9 cellular contexts compared by ENCODE assay signal in the genomic region with DNA sequence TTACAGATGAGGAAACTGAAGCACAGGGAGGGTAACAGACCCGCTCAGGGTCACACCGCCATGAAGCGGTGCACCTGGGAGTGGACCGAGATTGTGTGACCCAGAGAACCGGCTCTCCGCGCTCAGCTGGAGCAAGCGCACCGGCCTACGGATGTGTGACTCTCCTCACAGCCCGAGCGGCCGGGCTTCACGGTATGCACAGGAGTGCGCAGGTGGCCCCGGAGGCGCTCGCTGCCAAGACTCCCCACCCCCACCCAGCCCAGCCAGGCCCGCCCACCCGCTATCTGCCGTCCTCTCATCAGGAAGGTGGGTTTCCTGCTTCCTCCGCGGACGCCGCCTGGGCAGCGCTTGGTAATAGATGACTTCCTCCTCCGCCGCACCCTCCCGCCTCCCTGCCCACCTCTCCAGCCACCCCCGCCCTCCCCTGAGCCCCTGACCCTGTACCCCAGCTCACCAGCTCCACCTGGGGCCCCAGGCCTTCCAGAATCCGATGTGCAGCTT.
DNase-seq lines count a peak whose midpoint lies in the region; ATAC-seq and TF ChIP-seq lines count a peak whose summit lies in the region.
"Had no signal": no experiment of that assay in that cellular context is flagged by ENCODE, and none has a peak within 500 bp of the region (broad histone marks: within the 10 kb centered on the region; RNA-seq: fewer than 3 reads in every experiment).

No MANE protein-coding gene starts in this region.

- CTCF ChIA-PET in CD4-positive, alpha-beta memory T cell (lab: Charles Lee; ENCODE audit: partially characterized antibody), result interaction anchor here (1.0 to 4.4 kb wide), 3 partner anchors 9 to 109 kb away, joined by 3 to 41 read pairs (median 4); no protein-coding TSS in a partner anchor
- CTCF ChIA-PET in HEK293 (lab: Yijun Ruan, JAX), result interaction anchor here (0.6 kb wide), 2 partner anchors 54 to 137 kb away, joined by 3 read pairs; no protein-coding TSS in a partner anchor

- no peaks in the 10 kb centered on the region for H3K9me3 ChIP-seq in CD4-positive, alpha-beta memory T cell (ENCODE audit: control insufficient read depth in 1 of 2, low read length in 2 of 2)
- H3K9me3 ChIP-seq in HEK293 (ENCODE audit: control insufficient read depth, insufficient read depth, low read depth, low read length), result no peaks in the 10 kb centered on the region
- H3K9me3 ChIP-seq in mononuclear cell (ENCODE audit: low read depth, low read length), result no peaks in the 10 kb centered on the region

- peak overlapping the region; percentile 68 for H3K27ac ChIP-seq in CD4-positive, alpha-beta memory T cell (ENCODE audit: low read depth, low read length)
- no peak overlapping the region for H3K27ac ChIP-seq in HEK293 (ENCODE audit: extremely low read depth, low read depth, low read length)

- intact Hi-C loops in CD4-positive, alpha-beta memory T cell (cut with micrococcal nuclease), result loop anchor here (2.0 to 10.0 kb wide), 2 partner anchors 152 to 308 kb away; no protein-coding TSS in a partner anchor

- peak overlapping the region; percentile 78 to 93 (median 82) for H3K4me3 Mint-ChIP-seq in CD4-positive, alpha-beta memory T cell
- H3K4me3 Mint-ChIP-seq in activated T-helper 17 cell treated with anti-CD3 and anti-CD28 coated beads, Interleukin-2, amount 50 U/mL, for 72 hours, result peak overlapping the region; percentile 64

- peak overlapping the region; percentile 23 to 64 for H3K4me3 ChIP-seq in CD4-positive, alpha-beta memory T cell (ENCODE audit: low read length in 2 of 2)
- no peak overlapping the region for H3K4me3 ChIP-seq in HEK293 (ENCODE audit: low read depth, low read length)
- peak overlapping the region; percentile 31 for H3K4me3 ChIP-seq in mononuclear cell (ENCODE audit: low read length)
- peak overlapping the region in 1 of 2 donors; percentile 51 for H3K4me3 ChIP-seq in foreskin fibroblast (ENCODE audit: low read depth in 1 of 2, low read length in 2 of 2)

- POLR2A ChIA-PET in CD4-positive, alpha-beta memory T cell (lab: Charles Lee; ENCODE audit: partially characterized antibody), result interaction anchor here (1.0 to 5.2 kb wide), 3 partner anchors 8 to 406 kb away, joined by 4 to 59 read pairs (median 4); no protein-coding TSS in a partner anchor
- POLR2A ChIA-PET in HEK293 (lab: Yijun Ruan, JAX), result no interaction called here

- H3K4me1 Mint-ChIP-seq in CD4-positive, alpha-beta memory T cell, result peaks cover 19 to 69% (median 48%) of the 10 kb centered on the region in 4 donors
- H3K4me1 Mint-ChIP-seq in activated T-helper 17 cell treated with anti-CD3 and anti-CD28 coated beads, Interleukin-2, amount 50 U/mL, for 72 hours, result peaks cover 13% of the 10 kb centered on the region

- peak; percentile 33 to 67 (median 39) for DNase-seq in CD4-positive, alpha-beta memory T cell
- no peak for DNase-seq in SHP77 treated with DMSO at 0.1 percent for 48 hours (lab: John Stamatoyannopoulos, UW)
- no peak for DNase-seq in medulla oblongata (ENCODE audit: extremely low spot score)
- no peak for DNase-seq in omental fat pad (ENCODE audit: low spot score)
- DNase-seq in foreskin fibroblast, result no peak

- H3K27ac Mint-ChIP-seq in CD4-positive, alpha-beta memory T cell, result peak overlapping the region; percentile 74 to 92 (median 87)
- H3K27ac Mint-ChIP-seq in activated T-helper 17 cell treated with anti-CD3 and anti-CD28 coated beads, Interleukin-2, amount 50 U/mL, for 72 hours, result no peak overlapping the region

- H3K27me3 Mint-ChIP-seq in CD4-positive, alpha-beta memory T cell, result no peaks in the 10 kb centered on the region
- H3K27me3 Mint-ChIP-seq in activated T-helper 17 cell treated with anti-CD3 and anti-CD28 coated beads, Interleukin-2, amount 50 U/mL, for 72 hours, result no peaks in the 10 kb centered on the region

- H3K36me3 Mint-ChIP-seq in CD4-positive, alpha-beta memory T cell, result peaks cover 17 to 19% of the 10 kb centered on the region in 2 donors
- H3K36me3 Mint-ChIP-seq in activated T-helper 17 cell treated with anti-CD3 and anti-CD28 coated beads, Interleukin-2, amount 50 U/mL, for 72 hours (ENCODE audit: low read depth), result peaks cover 6% of the 10 kb centered on the region

- no peaks in the 10 kb centered on the region for H3K27me3 ChIP-seq in CD4-positive, alpha-beta memory T cell (ENCODE audit: insufficient read depth, low read length)
- no peaks in the 10 kb centered on the region for H3K27me3 ChIP-seq in mononuclear cell (ENCODE audit: insufficient read depth, low read length)

- TF ChIP-seq CTCF in HEK293 (tag by site-specific recombination; IDR thresholded peaks at IDR 0.05) (no peak), omental fat pad (IDR thresholded peaks at IDR 0.05) (no peak), foreskin fibroblast (IDR thresholded peaks at IDR 0.05; ENCODE audit: low read depth, low read length) (no peak)

- peaks cover 4% of the 10 kb centered on the region for H3K36me3 ChIP-seq in CD4-positive, alpha-beta memory T cell (ENCODE audit: insufficient read depth, low read length)
- H3K36me3 ChIP-seq in HEK293 (ENCODE audit: control insufficient read depth in 2 of 2, insufficient read depth in 1 of 2, low read length in 2 of 2), result peaks cover 0 to 44% of the 10 kb centered on the region in 2 experiments; a peak in 1 of 3 replicates

- peaks cover 63% of the 10 kb centered on the region for H3K4me1 ChIP-seq in CD4-positive, alpha-beta memory T cell (ENCODE audit: insufficient read depth, low read length)
- H3K4me1 ChIP-seq in HEK293 (ENCODE audit: control insufficient read depth, insufficient read depth, low read length) (no peaks in the 10 kb centered on the region), mononuclear cell (ENCODE audit: insufficient read depth, low read length) (peaks cover 68% of the 10 kb centered on the region)

- H3K9me3 Mint-ChIP-seq in CD4-positive, alpha-beta memory T cell, result no peaks in the 10 kb centered on the region
- H3K9me3 Mint-ChIP-seq in activated T-helper 17 cell treated with anti-CD3 and anti-CD28 coated beads, Interleukin-2, amount 50 U/mL, for 72 hours, result no peaks in the 10 kb centered on the region

- no peak for ATAC-seq in activated T-helper 17 cell treated with anti-CD3 and anti-CD28 coated beads, Interleukin-2, amount 50 U/mL, for 72 hours (replicated peaks)
- no peak for ATAC-seq in omental fat pad (ENCODE audit: low FRiP score)
- ATAC-seq: Panc1 had no signal

TF ChIP-seq in HEK293, 187 proteins besides CTCF, POLR2A, EP300 and RAD21:
- TF ChIP-seq ZFP3 (tag by site-specific recombination; IDR thresholded peaks at IDR 0.05; ENCODE audit: low read depth) (0 out of 2 replicates have a peak, but pooled peaks have one; percentile 58), ZNF2 (tag by site-specific recombination; IDR thresholded peaks at IDR 0.05) (no peak)

Comparison
In these comparisons a context has a peak if more than half of its experiments do, and no peak if none do; other contexts are left out.
1. DNase-seq: peak in CD4-positive, alpha-beta memory T cell (5 of 5); none in SHP77 treated with DMSO at 0.1 percent for 48 hours (single experiment), medulla oblongata (single experiment), omental fat pad (single experiment) and foreskin fibroblast (0 of 2).